Comparison of ENCODE assay signal across 27 cellular contexts in the genomic region with DNA sequence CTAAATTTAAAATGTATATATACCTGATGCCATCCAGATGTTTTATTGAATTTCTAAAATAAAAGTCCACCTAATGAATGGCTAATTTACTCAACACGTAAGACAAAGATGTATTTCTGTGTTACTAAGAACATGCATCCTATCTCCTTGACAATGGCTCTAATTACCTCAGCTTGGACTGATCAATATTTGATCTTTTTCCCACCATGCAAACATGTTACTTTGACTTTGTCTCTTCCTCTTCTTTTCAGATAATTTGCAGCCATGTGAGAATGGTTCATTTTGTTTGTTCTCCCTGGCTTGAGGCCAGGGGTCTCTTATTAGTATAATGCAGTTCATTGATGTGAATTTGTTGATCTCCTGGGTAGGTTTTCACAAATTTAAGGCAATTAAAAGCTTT.
DNase-seq lines count a peak whose midpoint lies in the region; ATAC-seq, FAIRE-seq and TF ChIP-seq lines count a peak whose summit lies in the region.
"Had no signal": no experiment of that assay in that cellular context is flagged by ENCODE, and none has a peak within 500 bp of the region (broad histone marks: within the 10 kb centered on the region; RNA-seq: fewer than 3 reads in every experiment).

No MANE protein-coding gene starts in this region.

- H3K27ac ChIP-seq in small intestine (ENCODE audit: low read depth in 1 of 2, low read length in 1 of 2) = no peak overlapping the region
- H3K27ac ChIP-seq: gastrocnemius medialis, GM23248, hepatocyte, pancreas, right atrium auricular region, VCaP had no signal

- peaks cover 7% of the 10 kb centered on the region for H3K36me3 Mint-ChIP-seq in glutamatergic neuron (ENCODE audit: unreplicated experiment)

- peaks cover 7% of the 10 kb centered on the region for H3K4me1 Mint-ChIP-seq in glutamatergic neuron (ENCODE audit: low read depth, unreplicated experiment)
- H3K4me1 Mint-ChIP-seq: memory B cell had no signal

- no peaks in the 10 kb centered on the region for H3K9me3 Mint-ChIP-seq in glutamatergic neuron (ENCODE audit: unreplicated experiment)
- H3K9me3 Mint-ChIP-seq: type B pancreatic cell had no signal

- H3K27me3 ChIP-seq in small intestine (ENCODE audit: control insufficient read depth in 2 of 2, insufficient read depth in 2 of 2, low read length in 2 of 2) = no peaks in the 10 kb centered on the region
- H3K27me3 ChIP-seq: gastrocnemius medialis, hepatocyte, pancreas, right atrium auricular region had no signal

- H3K27me3 Mint-ChIP-seq in glutamatergic neuron (ENCODE audit: unreplicated experiment) = no peaks in the 10 kb centered on the region
- H3K27me3 Mint-ChIP-seq: memory B cell, type B pancreatic cell had no signal

- peak overlapping the region; percentile 34 for H3K27ac Mint-ChIP-seq in glutamatergic neuron (ENCODE audit: unreplicated experiment)
- H3K27ac Mint-ChIP-seq: memory B cell, type B pancreatic cell had no signal

- WGBS in small intestine, 3 donors = 92 to 94% (median 93%) methylated on average over 1 of the region's 1 CpG

- no peak overlapping the region for H3K4me3 ChIP-seq in small intestine (ENCODE audit: low read depth in 1 of 2, low read length in 2 of 2)
- H3K4me3 ChIP-seq: gastrocnemius medialis, GM23248, hepatocyte, pancreas, right atrium auricular region had no signal

- no peak for ATAC-seq in GM21619 (IDR thresholded peaks at IDR 0.05; ENCODE audit: unreplicated experiment)
- ATAC-seq: gastrocnemius medialis, left colon, Panc1, pancreas had no signal

- H3K4me1 ChIP-seq in small intestine (ENCODE audit: control insufficient read depth in 2 of 2, insufficient read depth in 1 of 2, low read depth in 1 of 2, low read length in 1 of 2) = no peaks in the 10 kb centered on the region
- H3K4me1 ChIP-seq: gastrocnemius medialis, right atrium auricular region had no signal

- peaks cover 0 to 2% of the 10 kb centered on the region in 2 donors for H3K36me3 ChIP-seq in small intestine (ENCODE audit: control insufficient read depth in 2 of 2, insufficient read depth in 2 of 2, low read length in 2 of 2)
- H3K36me3 ChIP-seq: gastrocnemius medialis, pancreas, right atrium auricular region had no signal

- no peak overlapping the region for H3K4me3 Mint-ChIP-seq in glutamatergic neuron (ENCODE audit: unreplicated experiment)
- H3K4me3 Mint-ChIP-seq: memory B cell, type B pancreatic cell had no signal

- no peak for FAIRE-seq in small intestine (lab: Jason Lieb, UNC)
- FAIRE-seq: D721Med, GM12892 had no signal

- no peaks in the 10 kb centered on the region for H3K9me3 ChIP-seq in small intestine (ENCODE audit: control insufficient read depth, low read depth)
- H3K9me3 ChIP-seq: gastrocnemius medialis, pancreas, right atrium auricular region had no signal

- DNase-seq in DMS153 (lab: John Stamatoyannopoulos, UW) (peak; percentile 32), NCI-H1092 (lab: John Stamatoyannopoulos, UW) (peak; percentile 19), NCI-H69 (lab: John Stamatoyannopoulos, UW) (peak; percentile 92), glutamatergic neuron (no peak), AG08395 (ENCODE audit: low spot score) (no peak), small intestine (no peak)
- DNase-seq: activated CD4-positive, alpha-beta T cell treated with anti-CD3 and anti-CD28 coated beads for 4 hours; activated gamma-delta T cell treated with Interleukin-2 at 50 U/mL for 16 hours; activated T-cell treated with anti-CD3 and anti-CD28 coated beads, Interleukin-2, amount 50 U/mL, for 1 hour; central memory CD4-positive, alpha-beta T cell; gastrocnemius medialis; GM23248; Kasumi-1; left colon; pancreas; SHP77; stimulated activated CD4-positive, alpha-beta T cell treated with anti-CD3 and anti-CD28 coated beads, Interleukin-12 subunit alpha, Interleukin-12 subunit beta, amount 100 ng/mL, for 4 hours; stimulated activated CD4-positive, alpha-beta T cell treated with anti-CD3 and anti-CD28 coated beads, Interleukin-4, amount 100 ng/mL, for 1 hour had no signal

- no peak for TF ChIP-seq CTCF in glutamatergic neuron (IDR thresholded peaks at IDR 0.05; ENCODE audit: partially characterized antibody, unreplicated experiment)

Comparison
In these comparisons a context has a peak if more than half of its experiments do, and no peak if none do; other contexts are left out.
1. DNase-seq: peak in DMS153 (single experiment), NCI-H1092 (single experiment) and NCI-H69 (single experiment); none in glutamatergic neuron (single experiment), AG08395 (single experiment) and small intestine (single experiment).